In the genomic region with DNA sequence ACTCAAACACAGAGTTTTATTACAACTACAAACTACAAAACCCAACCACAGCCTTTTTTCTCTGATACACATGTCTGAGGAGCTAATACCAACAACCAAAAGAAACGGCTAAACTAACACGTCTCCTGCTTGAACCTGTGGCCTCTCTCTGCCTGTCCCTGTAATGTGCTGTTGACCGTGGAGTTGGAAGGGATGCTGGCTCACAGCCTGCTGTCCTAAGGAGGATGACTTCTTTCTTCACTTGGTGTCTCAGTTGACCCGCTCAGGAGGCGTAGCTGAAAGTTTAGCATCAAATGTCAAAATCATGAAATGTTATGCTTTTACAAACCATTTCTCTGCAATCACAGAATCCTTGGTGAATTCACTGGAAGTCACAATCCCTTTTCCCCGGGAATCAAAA, we compare ENCODE assay signal across 17 cellular contexts.
DNase-seq lines count a peak whose midpoint lies in the region; ATAC-seq and TF ChIP-seq lines count a peak whose summit lies in the region.
"Had no signal": no experiment of that assay in that cellular context is flagged by ENCODE, and none has a peak within 500 bp of the region (broad histone marks: within the 10 kb centered on the region; RNA-seq: fewer than 3 reads in every experiment).

No MANE protein-coding gene starts in this region.

- TF ChIP-seq CTCF in choroid plexus epithelial cell (conservative IDR thresholded peaks at IDR 0.05; ENCODE audit: low read depth, low read length) (no peak), hepatocyte (IDR thresholded peaks at IDR 0.05; ENCODE audit: poor library complexity) (no peak), testis (IDR thresholded peaks at IDR 0.05) (no peak)

- no peak overlapping the region for H4K8ac ChIP-seq in neuronal stem cell (ENCODE audit: low read depth, low read length)

- H2BK120ac ChIP-seq in neuronal stem cell (ENCODE audit: low read depth, low read length), result no peak overlapping the region

- in situ Hi-C loops in ACHN (cut with HindIII; ENCODE audit: low pct_ligation_motif_present, low pct_unique_long_range_greater_than_20kb, low sequenced_read_pairs), result no loop called here

- no peak overlapping the region for H2AK5ac ChIP-seq in neuronal stem cell (ENCODE audit: low read depth, low read length)

- H4K20me1 ChIP-seq in hepatocyte (ENCODE audit: insufficient read depth, poor library complexity, severe bottlenecking), result no peaks in the 10 kb centered on the region

- H2BK12ac ChIP-seq in neuronal stem cell (ENCODE audit: low read length), result no peak overlapping the region

- H3K23ac ChIP-seq in neuronal stem cell (ENCODE audit: low read depth, low read length, poor library complexity), result no peak overlapping the region

- no peaks in the 10 kb centered on the region for H3K79me1 ChIP-seq in neuronal stem cell (ENCODE audit: low read depth, low read length)

- H3K4me2 ChIP-seq in hepatocyte, result peak overlapping the region; percentile 55
- no peak overlapping the region for H3K4me2 ChIP-seq in neuronal stem cell (ENCODE audit: insufficient read depth, low read length, poor library complexity, severe bottlenecking)

- 30% methylated on average over 6 of the region's 6 CpGs for WGBS in hepatocyte (ENCODE audit: low lambda C conversion rate, missing lambda C conversion rate)
- no CpG with 5 or more reads among the region's 6 CpGs for WGBS in neuronal stem cell (ENCODE audit: extremely low coverage in 2 of 2, insufficient read length in 2 of 2, insufficient replicate concordance in 1 of 2), 2 donors
- 61 to 67% methylated on average over 6 of the region's 6 CpGs for WGBS in testis, 2 donors

- peak; percentile 35 for DNase-seq in choroid plexus epithelial cell (ENCODE audit: low read depth)
- DNase-seq in hepatocyte (ENCODE audit: low spot score), result no peak
- DNase-seq in neuronal stem cell (ENCODE audit: low spot score), result no peak
- peak; percentile 16 for DNase-seq in testis
- DNase-seq in ACHN, result no peak
- no peak for DNase-seq in NCI-H187 treated with DMSO at 0.1 percent for 48 hours (lab: John Stamatoyannopoulos, UW)
- DNase-seq in HCEC 1CT, result no peak
- DNase-seq: activated CD4-positive, alpha-beta T cell treated with anti-CD3 and anti-CD28 coated beads, Interleukin-2, amount 10 ng/mL, durations not matched to agents 7 days and 5 days; activated naive CD4-positive, alpha-beta T cell treated with anti-CD3 and anti-CD28 coated beads, Interleukin-2, amount 10 ng/mL, durations not matched to agents 7 days and 5 days; colonic mucosa; foreskin melanocyte; GOT3; NCI-H1930; NCI-H446; stimulated activated CD4-positive, alpha-beta T cell treated with anti-CD3 and anti-CD28 coated beads, Interleukin-1b, Interleukin-23, amount 100 ng/mL, for 48 hours had no signal

- no peak overlapping the region for H3K14ac ChIP-seq in neuronal stem cell (ENCODE audit: low read length)

- H3K4me3 ChIP-seq in choroid plexus epithelial cell (ENCODE audit: low read depth, low read length) (no peak overlapping the region), hepatocyte (no peak overlapping the region), neuronal stem cell (ENCODE audit: low read length in 2 of 2) (no peak overlapping the region), testis (no peak overlapping the region)
- H3K4me3 ChIP-seq: colonic mucosa had no signal

- H3K27me3 ChIP-seq in hepatocyte (no peaks in the 10 kb centered on the region), neuronal stem cell (ENCODE audit: control insufficient read depth in 3 of 3, insufficient read depth in 3 of 3, low read depth in 1 of 3, low read length in 3 of 3) (no peaks in the 10 kb centered on the region), testis (no peaks in the 10 kb centered on the region)
- H3K27me3 ChIP-seq: colonic mucosa had no signal

- H2BK5ac ChIP-seq in neuronal stem cell (ENCODE audit: low read length), result no peak overlapping the region

- no peak overlapping the region for H3K9ac ChIP-seq in neuronal stem cell (ENCODE audit: low read depth, low read length, poor library complexity)

- H2AFZ ChIP-seq in hepatocyte (no peak overlapping the region), neuronal stem cell (ENCODE audit: low read length) (peak overlapping the region; percentile 44)

- no peak overlapping the region for H3K18ac ChIP-seq in neuronal stem cell (ENCODE audit: low read length)

- H3K9me2 ChIP-seq in hepatocyte (replicated peaks; ENCODE audit: insufficient read depth), result no peaks in the 10 kb centered on the region

- no peak overlapping the region for H2BK15ac ChIP-seq in neuronal stem cell (ENCODE audit: low read length)

- H3K79me2 ChIP-seq in hepatocyte, result no peaks in the 10 kb centered on the region

- intact Hi-C loops in testis (cut with DNase I; ENCODE audit: low total_unique reads), result loop anchor here (10.0 kb wide), 1 partner anchor 70 kb away; a partner anchor contains a TSS

- H3K4ac ChIP-seq in neuronal stem cell (ENCODE audit: low read length), result no peak overlapping the region

- H3K27ac ChIP-seq in hepatocyte (peak overlapping the region; percentile 59), neuronal stem cell (replicated peaks; ENCODE audit: low read length) (no peak overlapping the region), testis (peak overlapping the region in 1 of 2 donors; percentile 33)
- H3K27ac ChIP-seq: colonic mucosa had no signal

- H3K4me1 ChIP-seq in hepatocyte (ENCODE audit: insufficient read depth) (peaks cover 18% of the 10 kb centered on the region), neuronal stem cell (ENCODE audit: control insufficient read depth in 2 of 2, insufficient read depth in 1 of 2, low read depth in 1 of 2, low read length in 2 of 2) (peaks cover 11 to 16% of the 10 kb centered on the region in 2 donors), testis (peaks cover 6% of the 10 kb centered on the region)
- H3K4me1 ChIP-seq: colonic mucosa had no signal

- H4K91ac ChIP-seq in neuronal stem cell (ENCODE audit: low read depth, low read length, poor library complexity), result no peak overlapping the region

- no peak for TF ChIP-seq POLR2A in testis (IDR thresholded peaks at IDR 0.05)

- no peaks in the 10 kb centered on the region for H3K9me3 ChIP-seq in hepatocyte (ENCODE audit: low read depth)
- H3K9me3 ChIP-seq in neuronal stem cell (replicated peaks in 1 of 2; ENCODE audit: control insufficient read depth in 2 of 2, insufficient read depth in 1 of 2, low read depth in 1 of 2, low read length in 2 of 2), result no peaks in the 10 kb centered on the region
- no peaks in the 10 kb centered on the region for H3K9me3 ChIP-seq in testis
- H3K9me3 ChIP-seq: colonic mucosa had no signal

- no peak for ATAC-seq in GM18520 (IDR thresholded peaks at IDR 0.05; ENCODE audit: unreplicated experiment)
- ATAC-seq: natural killer cell treated with Interleukin-12 subunit alpha and Interleukin-12 subunit beta and Interleukin-15 and Interleukin-18, amount 100 ng/mL, for 72 hours had no signal

- H3K36me3 ChIP-seq in hepatocyte (replicated peaks; ENCODE audit: insufficient read depth, low read depth) (no peaks in the 10 kb centered on the region), neuronal stem cell (replicated peaks in 1 of 2; ENCODE audit: control insufficient read depth in 2 of 2, insufficient read depth in 2 of 2, low read length in 2 of 2) (no peaks in the 10 kb centered on the region), testis (ENCODE audit: low read depth, missing control alignments) (no peaks in the 10 kb centered on the region)
- H3K36me3 ChIP-seq: colonic mucosa had no signal

Comparison
In these comparisons a context has a peak if more than half of its experiments do, and no peak if none do; other contexts are left out.
1. DNase-seq: peak in choroid plexus epithelial cell (single experiment) and testis (single experiment); none in hepatocyte (single experiment), neuronal stem cell (single experiment), ACHN (single experiment), NCI-H187 treated with DMSO at 0.1 percent for 48 hours (single experiment) and HCEC 1CT (single experiment).